In the genomic region with DNA sequence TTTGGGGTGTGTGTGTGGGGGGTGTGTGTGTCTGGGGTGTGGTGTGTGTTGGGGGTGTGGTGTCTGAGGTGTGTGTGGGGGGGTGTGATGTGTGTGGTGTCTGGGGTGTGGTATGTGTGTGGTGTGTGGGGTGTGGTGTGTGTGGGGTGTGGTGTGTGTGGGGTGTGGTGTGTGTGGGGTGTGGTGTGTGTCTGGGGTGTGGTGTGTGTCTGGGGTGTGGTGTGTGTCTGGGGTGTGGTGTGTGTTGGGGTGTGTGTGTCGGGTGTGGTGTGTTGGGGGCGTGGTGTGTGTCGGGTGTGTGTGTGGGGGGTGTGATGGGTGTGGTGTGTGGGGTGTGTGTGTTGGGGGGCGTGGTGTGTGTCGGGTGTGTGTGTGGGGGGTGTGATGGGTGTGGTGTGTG, we compare ENCODE assay signal across 8 cellular contexts. TPM values are rescaled to one million over a fixed set of nuclear protein-coding genes. Genes with fewer than 3 reads are reported as not detected.
A peak's percentile ranks its signal among the peaks of the same experiment; 100 is the strongest.
DNase-seq lines count a peak whose midpoint lies in the region; ATAC-seq, FAIRE-seq and TF ChIP-seq lines count a peak whose summit lies in the region.
"Not testable (repeated sequence)": the region's sequence is repeated elsewhere in the genome, so short reads cannot be mapped to it uniquely, and the experiment has no call there.

No MANE protein-coding gene starts in this region.

- H4K8ac ChIP-seq in H1 (ENCODE audit: extremely low read depth, insufficient read depth, low read length), result peak overlapping the region; percentile 35; the same call in 1 of the 2 replicates

- CTCF ChIA-PET in H1 (lab: Charles Lee; ENCODE audit: partially characterized antibody), result not testable (repeated sequence)

- H3K36me3 ChIP-seq in CD4-positive, CD25-positive, alpha-beta regulatory T cell (ENCODE audit: control insufficient read depth, insufficient read depth, low read length); bronchial epithelial cell (ENCODE audit: control insufficient read depth, insufficient read depth, low read length); H1 (ENCODE audit: control insufficient read depth in 2 of 4, insufficient read depth in 4 of 4, low read length in 3 of 4); gastroesophageal sphincter: not testable (repeated sequence)

- not testable (repeated sequence) for TF ChIP-seq RAD21 in H1 (IDR thresholded peaks at IDR 0.05 in 1 of 2, conservative IDR thresholded peaks at IDR 0.05 in 1 of 2; ENCODE audit: low read depth in 2 of 2, low read length in 2 of 2)

- not testable (repeated sequence) for H4K5ac ChIP-seq in H1 (ENCODE audit: insufficient read length, low read depth, low read length)

- not testable (repeated sequence) for H3K4me3 Mint-ChIP-seq in CD4-positive, CD25-positive, alpha-beta regulatory T cell; T-helper 17 cell; memory B cell; stimulated activated naive CD8-positive, alpha-beta T cell treated with anti-CD3 and anti-CD28 coated beads, Interleukin-15, amount 100 ng/mL, for 72 hours

- H3K27me3 ChIP-seq in CD4-positive, CD25-positive, alpha-beta regulatory T cell (ENCODE audit: control insufficient read depth, insufficient read depth, low read length); bronchial epithelial cell (ENCODE audit: control insufficient read depth, insufficient read depth, low read length); H1 (replicated peaks in 1 of 4; ENCODE audit: control insufficient read depth in 3 of 4, extremely low read depth in 1 of 4, insufficient read depth in 3 of 4, low read length in 3 of 4); gastroesophageal sphincter: not testable (repeated sequence)

- not testable (repeated sequence) for H3K4me2 ChIP-seq in H1 (ENCODE audit: insufficient read depth in 1 of 2, low read depth in 2 of 2, low read length in 2 of 2)

- H3K23me2 ChIP-seq in H1 (ENCODE audit: low read depth, low read length), result peaks cover 27% of the 10 kb centered on the region; the same call in 1 of the 2 replicates

- H3K36me3 Mint-ChIP-seq in CD4-positive, CD25-positive, alpha-beta regulatory T cell; T-helper 17 cell (ENCODE audit: low read depth); memory B cell: not testable (repeated sequence)

- not testable (repeated sequence) for H2BK120ac ChIP-seq in H1 (replicated peaks; ENCODE audit: low read depth, low read length)

- H3K23ac ChIP-seq in H1 (ENCODE audit: insufficient read length), result not testable (repeated sequence)

- H3K79me1 ChIP-seq in H1 (ENCODE audit: low read depth, low read length), result not testable (repeated sequence)

- H2BK5ac ChIP-seq in H1 (ENCODE audit: low read depth, low read length), result not testable (repeated sequence)

- H2BK20ac ChIP-seq in H1 (ENCODE audit: low read length), result not testable (repeated sequence)

- not testable (repeated sequence) for H3K9me3 ChIP-seq in CD4-positive, CD25-positive, alpha-beta regulatory T cell (ENCODE audit: control insufficient read depth in 2 of 2, low read length in 2 of 2); T-helper 17 cell (ENCODE audit: control insufficient read depth, low read length, poor library complexity, severe bottlenecking); H1 (ENCODE audit: insufficient read depth in 2 of 2, low read depth in 1 of 2, low read length in 1 of 2); gastroesophageal sphincter

- not testable (repeated sequence) for TF ChIP-seq EP300 in H1 (IDR thresholded peaks at IDR 0.05; ENCODE audit: borderline replicate concordance in 1 of 2, low read depth in 2 of 2, low read length in 2 of 2); gastroesophageal sphincter (IDR thresholded peaks at IDR 0.05)

- not testable (repeated sequence) for H3K27me3 Mint-ChIP-seq in CD4-positive, CD25-positive, alpha-beta regulatory T cell; T-helper 17 cell; memory B cell; stimulated activated naive CD8-positive, alpha-beta T cell treated with anti-CD3 and anti-CD28 coated beads, Interleukin-15, amount 100 ng/mL, for 72 hours

- not testable (repeated sequence) for H2AK5ac ChIP-seq in H1 (ENCODE audit: low read depth, low read length)

- not testable (repeated sequence) for H4K91ac ChIP-seq in H1 (replicated peaks; ENCODE audit: insufficient read length, low read length)

- H3K4me1 ChIP-seq in CD4-positive, CD25-positive, alpha-beta regulatory T cell (ENCODE audit: control insufficient read depth, insufficient read depth, low read length, poor library complexity, severe bottlenecking), result peaks cover 14% of the 10 kb centered on the region
- not testable (repeated sequence) for H3K4me1 ChIP-seq in H1 (replicated peaks in 1 of 4; ENCODE audit: control insufficient read depth in 3 of 4, insufficient read depth in 4 of 4, low read length in 3 of 4); gastroesophageal sphincter

- H3K4me3 ChIP-seq in CD4-positive, CD25-positive, alpha-beta regulatory T cell (ENCODE audit: low read depth, low read length); bronchial epithelial cell (ENCODE audit: low read depth, low read length); H1 (ENCODE audit: extremely low read depth in 1 of 4, insufficient read depth in 2 of 4, low read depth in 3 of 4, low read length in 4 of 4); gastroesophageal sphincter: not testable (repeated sequence)

- not testable (repeated sequence) for H3K4ac ChIP-seq in H1 (replicated peaks; ENCODE audit: insufficient read length, low read depth, low read length)

- peaks cover 9 to 43% (median 19%) of the 10 kb centered on the region in 4 donors for H3K4me1 Mint-ChIP-seq in CD4-positive, CD25-positive, alpha-beta regulatory T cell
- H3K4me1 Mint-ChIP-seq in T-helper 17 cell (peaks cover 24% of the 10 kb centered on the region), memory B cell (peaks cover 22% of the 10 kb centered on the region)
- H3K4me1 Mint-ChIP-seq in stimulated activated naive CD8-positive, alpha-beta T cell treated with anti-CD3 and anti-CD28 coated beads, Interleukin-15, amount 100 ng/mL, for 72 hours, result peaks cover 52% of the 10 kb centered on the region

- H3K27ac Mint-ChIP-seq in CD4-positive, CD25-positive, alpha-beta regulatory T cell; T-helper 17 cell; stimulated activated naive CD8-positive, alpha-beta T cell treated with anti-CD3 and anti-CD28 coated beads, Interleukin-15, amount 100 ng/mL, for 72 hours: not testable (repeated sequence)
- H3K27ac Mint-ChIP-seq in memory B cell, result peak overlapping the region; percentile 65

- not testable (repeated sequence) for H3K9me3 Mint-ChIP-seq in CD4-positive, CD25-positive, alpha-beta regulatory T cell; memory B cell; stimulated activated naive CD8-positive, alpha-beta T cell treated with anti-CD3 and anti-CD28 coated beads, Interleukin-15, amount 100 ng/mL, for 72 hours

- H4K20me1 ChIP-seq in H1 (replicated peaks in 1 of 2; ENCODE audit: control insufficient read depth in 1 of 2, insufficient read depth in 2 of 2, low read length in 2 of 2), result peaks cover 0 to 23% of the 10 kb centered on the region in 2 experiments

- H2BK12ac ChIP-seq in H1 (ENCODE audit: low read depth, low read length), result not testable (repeated sequence)

- FAIRE-seq in GM12892 (lab: Jason Lieb, UNC) (peak; percentile 97), bronchial epithelial cell (lab: Jason Lieb, UNC) (peak; percentile 99), H1 (lab: Jason Lieb, UNC) (peak; percentile 65)

- not testable (repeated sequence) for H3K79me2 ChIP-seq in H1 (ENCODE audit: control insufficient read depth in 1 of 2, insufficient read depth in 2 of 2, low read length in 2 of 2)

- peak overlapping the region; percentile 59 for H3K56ac ChIP-seq in H1 (replicated peaks; ENCODE audit: insufficient read length, low read depth, low read length)

- H2AFZ ChIP-seq in H1 (ENCODE audit: low read length), result not testable (repeated sequence)

- H3K14ac ChIP-seq in H1 (ENCODE audit: insufficient read length), result not testable (repeated sequence)

- not testable (repeated sequence) for TF ChIP-seq CTCF in bronchial epithelial cell (IDR thresholded peaks at IDR 0.05; ENCODE audit: insufficient read depth, low read length, severe bottlenecking); H1 (IDR thresholded peaks at IDR 0.05; ENCODE audit: control extremely low read depth in 1 of 3, insufficient read depth in 1 of 3, low read depth in 1 of 3, low read length in 3 of 3); gastroesophageal sphincter (IDR thresholded peaks at IDR 0.05)

- not testable (repeated sequence) for ATAC-seq in CD4-positive, CD25-positive, alpha-beta regulatory T cell (ENCODE audit: low read depth in 2 of 2); memory B cell (ENCODE audit: low read depth)
- ATAC-seq in T-helper 17 cell (peak; percentile 1), gastroesophageal sphincter (peak; percentile 44)
- ATAC-seq in stimulated activated naive CD8-positive, alpha-beta T cell treated with anti-CD3 and anti-CD28 coated beads, Interleukin-15, amount 100 ng/mL, for 72 hours, result peak; percentile 33

- 82% methylated on average over 2 of the region's 5 CpGs; no CpG with 5 or more reads in 1 of the 2 experiments for WGBS in H1 (ENCODE audit: extremely low coverage in 1 of 2, insufficient coverage in 1 of 2, insufficient read length in 1 of 2, insufficient replicate concordance in 2 of 2, low coverage in 1 of 2, low lambda C conversion rate in 2 of 2, missing lambda C conversion rate in 1 of 2), 2 experiments
- WGBS in gastroesophageal sphincter (ENCODE audit: low coverage in 1 of 2), 2 donors, result no CpG with 5 or more reads among the region's 5 CpGs

- peak overlapping the region; percentile 1 for H3K27ac ChIP-seq in CD4-positive, CD25-positive, alpha-beta regulatory T cell (ENCODE audit: insufficient read depth, low read length, poor library complexity, severe bottlenecking)
- H3K27ac ChIP-seq in H1 (ENCODE audit: low read depth, low read length); gastroesophageal sphincter: not testable (repeated sequence)

- POLR2A ChIA-PET in H1 (lab: Charles Lee; ENCODE audit: partially characterized antibody), result interaction anchor here (1.6 kb wide), 1 partner anchor 9 kb away, joined by 12 read pairs; no protein-coding TSS in a partner anchor

- not testable (repeated sequence) for H3K9ac ChIP-seq in H1 (replicated peaks in 1 of 4; ENCODE audit: extremely low read depth in 1 of 4, low read depth in 3 of 4, low read length in 3 of 4)

- not testable (repeated sequence) for H2BK15ac ChIP-seq in H1 (ENCODE audit: low read length)

- not testable (repeated sequence) for H3K18ac ChIP-seq in H1 (ENCODE audit: extremely low read depth, low read length)

- not testable (repeated sequence) for TF ChIP-seq POLR2A in GM12892 (IDR thresholded peaks at IDR 0.05; ENCODE audit: low read depth, low read length); H1 (IDR thresholded peaks at IDR 0.05; ENCODE audit: control extremely low read depth in 1 of 2, low read depth in 2 of 2, low read length in 2 of 2); gastroesophageal sphincter (IDR thresholded peaks at IDR 0.05)

- not testable (repeated sequence) for DNase-seq in CD4-positive, CD25-positive, alpha-beta regulatory T cell; GM12892 (ENCODE audit: insufficient read length); T-helper 17 cell; bronchial epithelial cell (ENCODE audit: low read depth); H1 (ENCODE audit: low read depth in 1 of 2, low spot score in 2 of 2); memory B cell (ENCODE audit: low spot score in 2 of 2); stimulated activated naive CD8-positive, alpha-beta T cell treated with anti-CD3 and anti-CD28 coated beads, Interleukin-15, amount 100 ng/mL, for 72 hours

RNA-seq across cellular contexts. Expression of a gene that starts 53.5 kb away (rescaled TPM):
- 129 TPM for total RNA-seq in CD4-positive, CD25-positive, alpha-beta regulatory T cell
- 10 to 100 TPM; 19.2 to 38.3 (median 24.7) TPM for polyA plus RNA-seq in CD4-positive, CD25-positive, alpha-beta regulatory T cell
- polyA plus RNA-seq in GM12892 (2012; ENCODE audit: missing spikeins), result 36.2 TPM
- total RNA-seq in T-helper 17 cell (100 to 1,000 TPM; 106 to 115 TPM), bronchial epithelial cell (25.5 and 31.7 TPM in 2 replicates), gastroesophageal sphincter (10 to 100 TPM; 23.3 to 49.5 (median 33.4) TPM)
- total RNA-seq in H1 (2021; fragmentation: NEBNext Ultra II Directional; extraction: Animal tissue kit (Norgen Biotek cat#: 25700)), result 58.4 and 61.7 TPM in 2 replicates
- 36.4 and 39.0 TPM in 2 replicates for polyA plus RNA-seq in H1 (2011; rRNA removed)
- 58.9 TPM for polyA plus RNA-seq in H1 (2011; cell fraction: cytosol; rRNA removed)
- 117 TPM for polyA plus RNA-seq in H1 (2011; cell fraction: nucleus; rRNA removed)
- polyA plus RNA-seq in H1 (2012, experiment 1 of 2), result 44.2 to 55.7 TPM (median 51.3 TPM) in 4 replicates
- 4.2 TPM for polyA plus RNA-seq in H1 (2012, experiment 2 of 2)
- polyA plus RNA-seq in H1 (2013, experiment 1 of 2), result 75.9 TPM
- 69.4 TPM for polyA plus RNA-seq in H1 (2013, experiment 2 of 2)
- polyA minus RNA-seq in H1 (2011; rRNA and poly(A)+ RNA removed), result 55.7 and 61.5 TPM in 2 replicates
- polyA minus RNA-seq in H1 (2011; cell fraction: cytosol; rRNA and poly(A)+ RNA removed), result 26.3 TPM
- 111 TPM for polyA minus RNA-seq in H1 (2011; cell fraction: nucleus; rRNA and poly(A)+ RNA removed)
